30 cellular contexts compared by ENCODE assay signal in genomic region chr2:216302981-216303676, GRCh38.
DNase-seq lines count a peak whose midpoint lies in the region; TF ChIP-seq lines count a peak whose summit lies in the region.
"Had no signal": no experiment of that assay in that cellular context is flagged by ENCODE, and none has a peak within 500 bp of the region (broad histone marks: within the 10 kb centered on the region; RNA-seq: fewer than 3 reads in every experiment).

No MANE protein-coding gene starts in this region.

- H4K20me1 ChIP-seq in osteoblast (ENCODE audit: insufficient read depth, low read length) (no peaks in the 10 kb centered on the region), smooth muscle cell (ENCODE audit: low read depth) (no peaks in the 10 kb centered on the region)

- H3K4me3 Mint-ChIP-seq in chondrocyte (ENCODE audit: unreplicated experiment): peak overlapping the region; percentile 25
- H3K4me3 Mint-ChIP-seq: activated CD8-positive, alpha-beta T cell treated with anti-CD3 and anti-CD28 coated beads, Interleukin-2, amount 10 ng/mL, durations not matched to agents 7 days and 5 days; CD8-positive, alpha-beta T cell had no signal

- no peak overlapping the region for H3K9ac ChIP-seq in smooth muscle cell (ENCODE audit: low read depth)

- H3K36me3 ChIP-seq in BJ (ENCODE audit: control insufficient read depth, insufficient read depth, low read length) (no peaks in the 10 kb centered on the region), osteoblast (ENCODE audit: insufficient read depth, low read length) (no peaks in the 10 kb centered on the region), smooth muscle cell (ENCODE audit: low read depth) (no peaks in the 10 kb centered on the region)
- H3K36me3 ChIP-seq: adrenal gland, gastrocnemius medialis, stomach, tibial nerve had no signal

- H3K27me3 Mint-ChIP-seq in chondrocyte (ENCODE audit: low read depth): no peaks in the 10 kb centered on the region

- H3K36me3 Mint-ChIP-seq in chondrocyte (ENCODE audit: low read depth): no peaks in the 10 kb centered on the region
- H3K36me3 Mint-ChIP-seq: CD8-positive, alpha-beta T cell had no signal

- H3K27ac ChIP-seq in osteoblast (ENCODE audit: low read depth, low read length): peak overlapping the region; percentile 13
- H3K27ac ChIP-seq in smooth muscle cell (ENCODE audit: low read depth): no peak overlapping the region
- H3K27ac ChIP-seq: adrenal gland, dorsolateral prefrontal cortex, gastrocnemius medialis, stomach, tibial nerve had no signal

- CTCF ChIA-PET in BJ (lab: Yijun Ruan, JAX): interaction anchor here (0.9 to 2.0 kb wide), 3 partner anchors 9 to 17 kb away, joined by 3 to 7 read pairs (median 4); no protein-coding TSS in a partner anchor

- H3K4me1 Mint-ChIP-seq in chondrocyte (ENCODE audit: low read depth): peaks cover 54% of the 10 kb centered on the region

- H3K9me3 ChIP-seq in osteoblast (ENCODE audit: low read depth, low read length) (no peaks in the 10 kb centered on the region), smooth muscle cell (replicated peaks; ENCODE audit: low read depth) (no peaks in the 10 kb centered on the region)
- H3K9me3 ChIP-seq: adrenal gland, gastrocnemius medialis, stomach, tibial nerve had no signal

- H2AFZ ChIP-seq in osteoblast (ENCODE audit: low read length) (no peak overlapping the region), smooth muscle cell (ENCODE audit: low read depth) (no peak overlapping the region)

- H3K27ac Mint-ChIP-seq in chondrocyte (ENCODE audit: unreplicated experiment): peak overlapping the region; percentile 59
- H3K27ac Mint-ChIP-seq: activated CD8-positive, alpha-beta T cell treated with anti-CD3 and anti-CD28 coated beads, Interleukin-2, amount 10 ng/mL, durations not matched to agents 7 days and 5 days; CD8-positive, alpha-beta T cell had no signal

- WGBS in smooth muscle cell (ENCODE audit: low lambda C conversion rate): 75% methylated on average over 3 of the region's 3 CpGs

- no peak overlapping the region for H3K4me3 ChIP-seq in BJ (ENCODE audit: low read depth, low read length)
- no peak overlapping the region for H3K4me3 ChIP-seq in osteoblast (ENCODE audit: insufficient read depth, low read length)
- no peak overlapping the region for H3K4me3 ChIP-seq in smooth muscle cell
- H3K4me3 ChIP-seq: adrenal gland, dorsolateral prefrontal cortex, gastrocnemius medialis, GM12878, stomach, tibial nerve had no signal

- H3K9me3 Mint-ChIP-seq in chondrocyte (ENCODE audit: low read depth): no peaks in the 10 kb centered on the region
- H3K9me3 Mint-ChIP-seq: CD8-positive, alpha-beta T cell had no signal

- H3K79me2 ChIP-seq in osteoblast (ENCODE audit: insufficient read depth, low read length) (peaks cover 2% of the 10 kb centered on the region), smooth muscle cell (ENCODE audit: low read depth) (no peaks in the 10 kb centered on the region)

- DNase-seq in BJ (ENCODE audit: low read depth): peak; percentile 72
- peak; percentile 38 for DNase-seq in LHCN-M2 (ENCODE audit: low read depth)
- no peak for DNase-seq in chondrocyte (ENCODE audit: low spot score)
- DNase-seq in osteoblast (ENCODE audit: insufficient read length, low spot score, missing footprints): peak; percentile 57
- no peak for DNase-seq in SK-N-DZ (ENCODE audit: low spot score)
- no peak for DNase-seq in NCI-H2171 treated with DMSO at 0.1 percent for 48 hours (lab: John Stamatoyannopoulos, UW)
- no peak for DNase-seq in SIG-M5 treated with dmso at 0.1 percent for 504 hours (lab: John Stamatoyannopoulos, UW; ENCODE audit: unreplicated experiment)
- DNase-seq in smooth muscle cell (lab: John Stamatoyannopoulos, UW; ENCODE audit: unreplicated experiment): no peak
- DNase-seq: activated CD4-positive, alpha-beta T cell treated with anti-CD3 and anti-CD28 coated beads for 1 hour; activated CD8-positive, alpha-beta T cell treated with anti-CD3 and anti-CD28 coated beads, Interleukin-2, amount 10 ng/mL, durations not matched to agents 7 days and 5 days; activated gamma-delta T cell treated with Interleukin-2 at 50 U/mL for 16 hours; activated T-cell treated with anti-CD3 and anti-CD28 coated beads, Interleukin-2, amount 50 U/mL, for 1 hour; adrenal gland; caudate nucleus; CD8-positive, alpha-beta T cell; dorsolateral prefrontal cortex; gastrocnemius medialis; hypothalamus; islet precursor cell; Kasumi-1; NCI-H1048; NCI-H2029; NCI-H774; occipital lobe; retina; Right ventricle myocardium superior; stimulated activated CD4-positive, alpha-beta T cell treated with anti-CD3 and anti-CD28 coated beads, Interleukin-12 subunit alpha, Interleukin-12 subunit beta, amount 100 ng/mL, for 4 hours; stomach had no signal

- peaks cover 26% of the 10 kb centered on the region for H3K4me1 ChIP-seq in osteoblast (ENCODE audit: insufficient read depth, low read length)
- no peaks in the 10 kb centered on the region for H3K4me1 ChIP-seq in smooth muscle cell (ENCODE audit: low read depth)
- H3K4me1 ChIP-seq: gastrocnemius medialis, stomach, tibial nerve had no signal

- TF ChIP-seq CTCF in BJ (IDR thresholded peaks at IDR 0.05; ENCODE audit: insufficient read depth, low read depth, low read length): no peak
- TF ChIP-seq CTCF in chondrocyte (IDR thresholded peaks at IDR 0.05): no peak
- TF ChIP-seq CTCF in osteoblast (IDR thresholded peaks at IDR 0.05; ENCODE audit: extremely low read depth, low read depth, low read length): no peak
- no peak for TF ChIP-seq CTCF in smooth muscle cell (IDR thresholded peaks at IDR 0.05; ENCODE audit: borderline replicate concordance, insufficient read depth, poor library complexity, severe bottlenecking)

- H3K27me3 ChIP-seq in BJ (ENCODE audit: control insufficient read depth, insufficient read depth, low read length): no peaks in the 10 kb centered on the region
- no peaks in the 10 kb centered on the region for H3K27me3 ChIP-seq in osteoblast (ENCODE audit: insufficient read depth, low read length)
- no peaks in the 10 kb centered on the region for H3K27me3 ChIP-seq in smooth muscle cell (ENCODE audit: low read depth)
- H3K27me3 ChIP-seq: adrenal gland, dorsolateral prefrontal cortex, gastrocnemius medialis had no signal

- POLR2A ChIA-PET in BJ (lab: Charles Lee): interaction anchor here (0.7 kb wide), 1 partner anchor 162 kb away, joined by 12 read pairs; no protein-coding TSS in a partner anchor

- H3K4me2 ChIP-seq in osteoblast (ENCODE audit: insufficient read depth, low read length): no peak overlapping the region
- no peak overlapping the region for H3K4me2 ChIP-seq in smooth muscle cell

- H3F3A ChIP-seq in smooth muscle cell (ENCODE audit: low read depth): no peaks in the 10 kb centered on the region

Comparison
In these comparisons a context has a peak if more than half of its experiments do, and no peak if none do; other contexts are left out.
1. DNase-seq: peak in BJ (single experiment), LHCN-M2 (single experiment) and osteoblast (single experiment); none in chondrocyte (single experiment), SK-N-DZ (single experiment), NCI-H2171 treated with DMSO at 0.1 percent for 48 hours (single experiment), SIG-M5 treated with dmso at 0.1 percent for 504 hours (single experiment) and smooth muscle cell (single experiment).